8 cellular contexts compared by ENCODE assay signal in the genomic region with DNA sequence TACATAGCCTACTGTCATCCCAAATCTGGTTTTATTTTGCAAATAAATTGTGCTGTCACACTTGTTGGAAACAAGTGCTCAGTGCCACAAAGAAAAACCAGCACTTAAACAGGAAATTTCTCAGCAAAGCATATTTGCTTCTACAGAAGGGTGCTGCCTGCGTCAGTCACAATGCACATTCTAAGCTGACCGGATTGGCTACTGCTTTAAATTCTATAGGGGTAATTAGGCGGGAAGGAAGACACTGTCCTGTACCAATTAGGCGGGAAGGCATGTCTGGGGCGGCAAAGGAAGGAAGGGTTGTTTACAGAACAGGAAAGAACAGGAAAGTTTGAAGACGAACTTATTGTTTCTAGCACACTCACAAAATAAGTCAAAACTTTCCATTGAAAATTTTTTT. TPM values are rescaled to one million over a fixed set of nuclear protein-coding genes. Genes with fewer than 3 reads are reported as not detected.
A peak's percentile ranks its signal among the peaks of the same experiment; 100 is the strongest.
DNase-seq lines count a peak whose midpoint lies in the region; ATAC-seq and TF ChIP-seq lines count a peak whose summit lies in the region.

No MANE protein-coding gene starts in this region.

- intact Hi-C loops in sigmoid colon (cut with DNase I) = no loop called here

- TF ChIP-seq EP300 in sigmoid colon (IDR thresholded peaks at IDR 0.05) = no peak

- TF ChIP-seq CTCF in sigmoid colon (IDR thresholded peaks at IDR 0.05) = no peak

- ATAC-seq in HG02678 (IDR thresholded peaks at IDR 0.05; ENCODE audit: unreplicated experiment) = peak; percentile 28
- peak; percentile 24 for ATAC-seq in effector memory CD8-positive, alpha-beta T cell (replicated peaks)
- no peak for ATAC-seq in HG03571 (IDR thresholded peaks at IDR 0.05; ENCODE audit: unreplicated experiment)

- peak in 1 of 2 donors; percentile 11 for TF ChIP-seq POLR2A in sigmoid colon (IDR thresholded peaks at IDR 0.05)

- no peaks in the 10 kb centered on the region for H3K9me3 ChIP-seq in sigmoid colon

- no peaks in the 10 kb centered on the region for H3K9me3 Mint-ChIP-seq in effector memory CD8-positive, alpha-beta T cell

- no peaks in the 10 kb centered on the region for H3K27me3 Mint-ChIP-seq in effector memory CD8-positive, alpha-beta T cell

- H3K36me3 ChIP-seq in sigmoid colon = peaks cover 0 to 30% (median 4%) of the 10 kb centered on the region in 4 donors

- H3K4me3 Mint-ChIP-seq in effector memory CD8-positive, alpha-beta T cell = peak overlapping the region; percentile 79 to 92

- peak; percentile 48 for DNase-seq in GDM1 (lab: John Stamatoyannopoulos, UW)
- DNase-seq in T-helper 22 cell (ENCODE audit: low read depth) = peak; percentile 25
- peak; percentile 21 to 35 (median 27) for DNase-seq in effector memory CD8-positive, alpha-beta T cell
- no peak for DNase-seq in sigmoid colon
- no peak for DNase-seq in DMS79 (lab: John Stamatoyannopoulos, UW)
- no peak for DNase-seq in ecto neural progenitor cell (ENCODE audit: low spot score)

- peak overlapping the region; percentile 92 to 93 for H3K27ac Mint-ChIP-seq in effector memory CD8-positive, alpha-beta T cell

- H3K36me3 Mint-ChIP-seq in effector memory CD8-positive, alpha-beta T cell (ENCODE audit: insufficient read depth) = peaks cover 61% of the 10 kb centered on the region

- H3K4me1 ChIP-seq in sigmoid colon = peaks cover 0 to 11% (median 6%) of the 10 kb centered on the region in 4 donors

- peak overlapping the region; percentile 12 to 57 (median 37) for H3K4me3 ChIP-seq in sigmoid colon

- no peaks in the 10 kb centered on the region for H3K27me3 ChIP-seq in sigmoid colon

- H3K27ac ChIP-seq in sigmoid colon = peak overlapping the region; percentile 37 to 82 (median 77)

- H3K4me1 Mint-ChIP-seq in effector memory CD8-positive, alpha-beta T cell (ENCODE audit: low read depth in 2 of 2) = peaks cover 50 to 71% of the 10 kb centered on the region in 2 donors

- 24 to 46% methylated on average over 6 of the region's 6 CpGs for WGBS in sigmoid colon, 2 donors

RNA-seq across cellular contexts. Expression of a gene that starts 2.8 kb away (rescaled TPM):
- total RNA-seq in sigmoid colon = 10 to 100 TPM; 42.5 to 92.6 (median 60.6) TPM
- 10 to 100 TPM; 20.1 to 78.4 (median 39.0) TPM for polyA plus RNA-seq in sigmoid colon

Comparison
In these comparisons a context has a peak if more than half of its experiments do, and no peak if none do; other contexts are left out.
1. DNase-seq: peak in GDM1 (single experiment), T-helper 22 cell (single experiment) and effector memory CD8-positive, alpha-beta T cell (3 of 3); none in sigmoid colon (single experiment), DMS79 (single experiment) and ecto neural progenitor cell (single experiment).